ENCODE assay signal across 18 cellular contexts in the genomic region with DNA sequence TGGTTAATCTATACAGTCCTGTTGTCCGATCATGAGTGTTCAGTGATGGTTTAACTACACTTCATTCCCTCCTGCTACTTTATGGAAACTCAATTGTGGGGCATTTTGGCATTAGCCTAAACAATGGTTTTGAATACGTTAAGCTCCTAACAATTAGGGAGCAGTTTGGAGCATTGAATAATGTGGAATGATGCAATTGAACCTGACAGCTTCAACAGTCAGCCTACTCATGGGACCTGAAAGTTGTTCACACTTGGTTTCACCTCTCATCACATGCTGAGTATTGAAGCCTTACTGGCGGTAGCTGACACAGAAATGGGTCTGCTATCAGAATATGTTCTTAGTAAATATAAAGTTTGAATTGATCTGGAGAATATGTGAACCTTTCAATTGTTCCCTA.
DNase-seq lines count a peak whose midpoint lies in the region; ATAC-seq and TF ChIP-seq lines count a peak whose summit lies in the region.
"Had no signal": no experiment of that assay in that cellular context is flagged by ENCODE, and none has a peak within 500 bp of the region (broad histone marks: within the 10 kb centered on the region; RNA-seq: fewer than 3 reads in every experiment).

No MANE protein-coding gene starts in this region.

- H3K36me3 Mint-ChIP-seq in activated naive CD8-positive, alpha-beta T cell treated with anti-CD3 and anti-CD28 coated beads for 36 hours: peaks cover 23% of the 10 kb centered on the region
- peaks cover 17% of the 10 kb centered on the region for H3K36me3 Mint-ChIP-seq in activated naive CD8-positive, alpha-beta T cell treated with anti-CD3 and anti-CD28 coated beads, Interleukin-2, amount 50 U/mL, for 24 hours (ENCODE audit: low read depth)

- H3K27ac ChIP-seq in upper lobe of right lung: no peak overlapping the region
- H3K27ac ChIP-seq in SJCRH30: no peak overlapping the region
- H3K27ac ChIP-seq: foreskin keratinocyte had no signal

- H3K4me3 ChIP-seq in upper lobe of right lung (no peak overlapping the region), SJCRH30 (no peak overlapping the region)

- intact Hi-C loops in upper lobe of right lung (cut with DNase I): no loop called here

- no peak for ATAC-seq in activated naive CD8-positive, alpha-beta T cell treated with anti-CD3 and anti-CD28 coated beads, Interleukin-2, amount 50 U/mL, for 24 hours
- ATAC-seq in esophagus mucosa (peak; percentile 76), upper lobe of right lung (no peak)
- ATAC-seq: foreskin keratinocyte had no signal

- H3K9me3 Mint-ChIP-seq in activated naive CD8-positive, alpha-beta T cell treated with anti-CD3 and anti-CD28 coated beads for 36 hours: no peaks in the 10 kb centered on the region
- no peaks in the 10 kb centered on the region for H3K9me3 Mint-ChIP-seq in activated naive CD8-positive, alpha-beta T cell treated with anti-CD3 and anti-CD28 coated beads, Interleukin-2, amount 50 U/mL, for 24 hours
- H3K9me3 Mint-ChIP-seq: activated T-helper 1 cell treated with anti-CD3 and anti-CD28 coated beads, Interleukin-12 subunit alpha, Interleukin-12 subunit beta, Interleukin-2, Interleukin-4 antibody, amounts not matched to agents 30 ng/mL and 10 ng/mL and 1 ng/mL, durations not matched to agents 14 hours and 24 hours and 36 hours; immature natural killer cell had no signal

- no peaks in the 10 kb centered on the region for H3K27me3 Mint-ChIP-seq in activated naive CD8-positive, alpha-beta T cell treated with anti-CD3 and anti-CD28 coated beads for 36 hours
- H3K27me3 Mint-ChIP-seq in activated naive CD8-positive, alpha-beta T cell treated with anti-CD3 and anti-CD28 coated beads, Interleukin-2, amount 50 U/mL, for 24 hours: no peaks in the 10 kb centered on the region

- H3K27ac Mint-ChIP-seq in activated naive CD8-positive, alpha-beta T cell treated with anti-CD3 and anti-CD28 coated beads for 36 hours: peak overlapping the region; percentile 51
- H3K27ac Mint-ChIP-seq in activated naive CD8-positive, alpha-beta T cell treated with anti-CD3 and anti-CD28 coated beads, Interleukin-2, amount 50 U/mL, for 24 hours: no peak overlapping the region
- H3K27ac Mint-ChIP-seq: activated T-helper 1 cell treated with anti-CD3 and anti-CD28 coated beads, Interleukin-12 subunit alpha, Interleukin-12 subunit beta, Interleukin-2, Interleukin-4 antibody, amounts not matched to agents 30 ng/mL and 10 ng/mL and 1 ng/mL, durations not matched to agents 14 hours and 24 hours and 36 hours; immature natural killer cell had no signal

- H3K4me1 Mint-ChIP-seq in activated naive CD8-positive, alpha-beta T cell treated with anti-CD3 and anti-CD28 coated beads for 36 hours: peaks cover 19% of the 10 kb centered on the region
- H3K4me1 Mint-ChIP-seq in activated naive CD8-positive, alpha-beta T cell treated with anti-CD3 and anti-CD28 coated beads, Interleukin-2, amount 50 U/mL, for 24 hours: peaks cover 22% of the 10 kb centered on the region

- DNase-seq in activated naive CD8-positive, alpha-beta T cell treated with anti-CD3 and anti-CD28 coated beads for 36 hours: no peak
- DNase-seq in activated naive CD8-positive, alpha-beta T cell treated with anti-CD3 and anti-CD28 coated beads, Interleukin-2, amount 50 U/mL, for 24 hours: no peak
- DNase-seq in NAMALWA (ENCODE audit: low spot score) (peak; percentile 19), upper lobe of right lung (no peak), mesenteric fat pad (ENCODE audit: low spot score) (no peak), GM20000 (ENCODE audit: low spot score) (no peak), SJCRH30 (no peak)
- DNase-seq: activated CD4-positive, alpha-beta T cell treated with anti-CD3 and anti-CD28 coated beads, Interleukin-2, amount 50 U/mL, for 1 hour; Caco-2; foreskin keratinocyte; immature natural killer cell; KG1; NCI-H1436 treated with DMSO at 0.1 percent for 48 hours; NCI-H774; Right ventricle myocardium superior; substantia nigra had no signal

- no peak overlapping the region for H3K4me3 Mint-ChIP-seq in activated naive CD8-positive, alpha-beta T cell treated with anti-CD3 and anti-CD28 coated beads for 36 hours
- H3K4me3 Mint-ChIP-seq in activated naive CD8-positive, alpha-beta T cell treated with anti-CD3 and anti-CD28 coated beads, Interleukin-2, amount 50 U/mL, for 24 hours: no peak overlapping the region
- H3K4me3 Mint-ChIP-seq: activated T-helper 1 cell treated with anti-CD3 and anti-CD28 coated beads, Interleukin-12 subunit alpha, Interleukin-12 subunit beta, Interleukin-2, Interleukin-4 antibody, amounts not matched to agents 30 ng/mL and 10 ng/mL and 1 ng/mL, durations not matched to agents 14 hours and 24 hours and 36 hours; immature natural killer cell had no signal

- TF ChIP-seq CTCF in upper lobe of right lung (IDR thresholded peaks at IDR 0.05): no peak
- no peak for TF ChIP-seq CTCF in GM20000 (IDR thresholded peaks at IDR 0.05; ENCODE audit: extremely low read depth, missing control alignments)

- H3K27me3 ChIP-seq in upper lobe of right lung (no peaks in the 10 kb centered on the region), SJCRH30 (no peaks in the 10 kb centered on the region)
- H3K27me3 ChIP-seq: foreskin keratinocyte had no signal

- H3K36me3 ChIP-seq in upper lobe of right lung (peaks cover 10% of the 10 kb centered on the region), SJCRH30 (peaks cover 11% of the 10 kb centered on the region; the same call in 1 of the 2 replicates)

- H3K4me1 ChIP-seq in upper lobe of right lung (peaks cover 11% of the 10 kb centered on the region), SJCRH30 (peaks cover 12% of the 10 kb centered on the region)

- no peaks in the 10 kb centered on the region for H3K9me3 ChIP-seq in upper lobe of right lung
- H3K9me3 ChIP-seq in SJCRH30 (replicated peaks): no peaks in the 10 kb centered on the region
- H3K9me3 ChIP-seq: Caco-2 had no signal
